ENCODE assay signal across 17 cellular contexts in genomic region chr5:146680846-146681585, GRCh38.
A peak's percentile ranks its signal among the peaks of the same experiment; 100 is the strongest.
DNase-seq lines count a peak whose midpoint lies in the region; ATAC-seq, FAIRE-seq and TF ChIP-seq lines count a peak whose summit lies in the region.
"Had no signal": no experiment of that assay in that cellular context is flagged by ENCODE, and none has a peak within 500 bp of the region (broad histone marks: within the 10 kb centered on the region; RNA-seq: fewer than 3 reads in every experiment).

No MANE protein-coding gene starts in this region.

- H3K27me3 ChIP-seq in bronchial epithelial cell (ENCODE audit: control insufficient read depth, insufficient read depth, low read length) (no peaks in the 10 kb centered on the region), thoracic aorta (replicated peaks; ENCODE audit: insufficient read depth) (no peaks in the 10 kb centered on the region)

- FAIRE-seq in bronchial epithelial cell (lab: Jason Lieb, UNC) = no peak
- FAIRE-seq: H54 had no signal

- H3K36me3 ChIP-seq in bronchial epithelial cell (ENCODE audit: control insufficient read depth, insufficient read depth, low read length) (no peaks in the 10 kb centered on the region), thoracic aorta (no peaks in the 10 kb centered on the region)

- H3K4me3 ChIP-seq in bronchial epithelial cell (ENCODE audit: low read depth, low read length) = no peak overlapping the region
- no peak overlapping the region for H3K4me3 ChIP-seq in thoracic aorta

- H3K9me3 ChIP-seq in thoracic aorta = no peaks in the 10 kb centered on the region

- peak overlapping the region; percentile 22 to 74 for H3K27ac ChIP-seq in thoracic aorta

- TF ChIP-seq CTCF in bronchial epithelial cell (IDR thresholded peaks at IDR 0.05; ENCODE audit: insufficient read depth, low read length, severe bottlenecking) (no peak), thoracic aorta (IDR thresholded peaks at IDR 0.05) (no peak)

- peak; percentile 50 for DNase-seq in EL
- peak; percentile 47 for DNase-seq in bronchial epithelial cell (ENCODE audit: low read depth)
- DNase-seq in head of caudate nucleus = peak in 35 of 42 donors; percentile 14 to 84 (median 55)
- DNase-seq in thoracic aorta (ENCODE audit: low spot score) = no peak
- DNase-seq in NCI-H345 treated with DMSO at 0.1 percent for 48 hours (lab: John Stamatoyannopoulos, UW; ENCODE audit: unreplicated experiment) = no peak
- DNase-seq in activated naive CD4-positive, alpha-beta T cell treated with anti-CD3 and anti-CD28 coated beads, Interleukin-2, amount 50 U/mL, for 16 hours = no peak
- no peak for DNase-seq in activated CD8-positive, alpha-beta memory T cell treated with anti-CD3 and anti-CD28 coated beads, Interleukin-2, amount 50 U/mL, for 48 hours
- DNase-seq: COR-L47, HFFc6, MV-4-11, NCI-H1436, NCI-H2029, NCI-H2171 treated with DMSO at 0.1 percent for 48 hours, NCI-H748 treated with DMSO at 0.1 percent for 48 hours, OCI-M1, RPMI8226 had no signal

- no peak for ATAC-seq in thoracic aorta (ENCODE audit: insufficient number of reproducible peaks, low FRiP score, low read depth)

- intact Hi-C loops in head of caudate nucleus (cut with DNase I) = no loop called here

- peaks cover 6 to 26% of the 10 kb centered on the region in 2 donors for H3K4me1 ChIP-seq in thoracic aorta (ENCODE audit: control insufficient read depth in 1 of 2, low read depth in 2 of 2)

Comparison
In these comparisons a context has a peak if more than half of its experiments do, and no peak if none do; other contexts are left out.
1. DNase-seq: peak in EL (single experiment), bronchial epithelial cell (single experiment) and head of caudate nucleus (35 of 42); none in thoracic aorta (single experiment), NCI-H345 treated with DMSO at 0.1 percent for 48 hours (single experiment), activated naive CD4-positive, alpha-beta T cell treated with anti-CD3 and anti-CD28 coated beads, Interleukin-2, amount 50 U/mL, for 16 hours (single experiment) and activated CD8-positive, alpha-beta memory T cell treated with anti-CD3 and anti-CD28 coated beads, Interleukin-2, amount 50 U/mL, for 48 hours (single experiment).